ENCODE assay signal across 8 cellular contexts in the genomic region with DNA sequence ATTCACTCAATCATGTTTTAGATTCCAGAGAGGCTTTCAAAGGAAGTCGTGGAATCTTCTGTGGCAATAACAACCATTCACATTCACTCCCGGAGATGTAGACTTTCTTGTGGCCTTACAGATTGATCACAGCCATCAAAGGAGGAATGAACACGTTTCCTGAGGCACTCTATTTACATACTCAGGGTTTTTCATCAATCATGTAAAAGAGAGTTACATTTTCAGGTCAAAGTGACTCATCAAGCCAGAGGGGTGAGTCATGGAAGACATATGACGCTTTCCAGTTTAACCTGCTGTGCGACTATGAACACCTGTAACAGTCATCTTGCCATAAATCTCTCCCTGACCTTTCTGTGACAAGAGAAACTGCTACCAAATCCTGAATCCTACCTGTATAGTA. TPM values are rescaled to one million over a fixed set of nuclear protein-coding genes. Genes with fewer than 3 reads are reported as not detected.
DNase-seq lines count a peak whose midpoint lies in the region; ATAC-seq and TF ChIP-seq lines count a peak whose summit lies in the region.

No MANE protein-coding gene starts in this region.

- intact Hi-C loops in mucosa of descending colon (cut with DNase I, micrococcal nuclease) (no loop called here), Right ventricle myocardium inferior (cut with DNase I) (no loop called here)

- H3K27me3 ChIP-seq in HUES6 (ENCODE audit: control insufficient read depth, insufficient read depth, low read length) = no peaks in the 10 kb centered on the region

- H3K27ac Mint-ChIP-seq in activated T-helper 17 cell treated with anti-CD3 and anti-CD28 coated beads, Interleukin-2, amount 50 U/mL, for 72 hours = peak overlapping the region; percentile 26
- H3K27ac Mint-ChIP-seq in WTC11 = no peak overlapping the region

- peak overlapping the region; percentile 52; the same call in 1 of the 2 replicates for H3K27ac ChIP-seq in HUES6 (ENCODE audit: low read depth, low read length)

- H3K9ac ChIP-seq in HUES6 (ENCODE audit: low read length) = no peak overlapping the region

- H3K36me3 Mint-ChIP-seq in activated T-helper 17 cell treated with anti-CD3 and anti-CD28 coated beads, Interleukin-2, amount 50 U/mL, for 72 hours (ENCODE audit: low read depth) = no peaks in the 10 kb centered on the region
- H3K36me3 Mint-ChIP-seq in WTC11 = no peaks in the 10 kb centered on the region

- H3K9me3 Mint-ChIP-seq in activated T-helper 17 cell treated with anti-CD3 and anti-CD28 coated beads, Interleukin-2, amount 50 U/mL, for 72 hours = no peaks in the 10 kb centered on the region
- H3K9me3 Mint-ChIP-seq in WTC11 = no peaks in the 10 kb centered on the region

- peaks cover 46% of the 10 kb centered on the region for H3K4me1 ChIP-seq in HUES6 (ENCODE audit: control insufficient read depth, insufficient read depth, low read length)
- H3K4me1 ChIP-seq in mucosa of descending colon (ENCODE audit: low read depth) = no peaks in the 10 kb centered on the region

- peak overlapping the region; percentile 26 for H3K4me3 Mint-ChIP-seq in activated T-helper 17 cell treated with anti-CD3 and anti-CD28 coated beads, Interleukin-2, amount 50 U/mL, for 72 hours
- H3K4me3 Mint-ChIP-seq in WTC11 = no peak overlapping the region

- H3K9me3 ChIP-seq in HUES6 (ENCODE audit: control insufficient read depth, insufficient read depth, low read depth, low read length) = no peaks in the 10 kb centered on the region
- no peaks in the 10 kb centered on the region for H3K9me3 ChIP-seq in mucosa of descending colon

- no peak overlapping the region for H3K4me3 ChIP-seq in HUES6 (ENCODE audit: low read depth, low read length)
- H3K4me3 ChIP-seq in mucosa of descending colon = no peak overlapping the region

- TF ChIP-seq CTCF in mucosa of descending colon (IDR thresholded peaks at IDR 0.05) (no peak), WTC11 (IDR thresholded peaks at IDR 0.05) (no peak)

- ATAC-seq in GM19468 (IDR thresholded peaks at IDR 0.05; ENCODE audit: extremely low read depth, unreplicated experiment) (peak; percentile 45), mucosa of descending colon (peak; percentile 98), HG02588 (IDR thresholded peaks at IDR 0.05; ENCODE audit: unreplicated experiment) (no peak), WTC11 (no peak), Right ventricle myocardium inferior (no peak)
- ATAC-seq in activated T-helper 17 cell treated with anti-CD3 and anti-CD28 coated beads, Interleukin-2, amount 50 U/mL, for 72 hours (replicated peaks) = peak; percentile 95

- H3K36me3 ChIP-seq in HUES6 (ENCODE audit: control insufficient read depth, insufficient read depth, low read length) (no peaks in the 10 kb centered on the region), mucosa of descending colon (ENCODE audit: low read depth) (no peaks in the 10 kb centered on the region)

- H3K27me3 Mint-ChIP-seq in activated T-helper 17 cell treated with anti-CD3 and anti-CD28 coated beads, Interleukin-2, amount 50 U/mL, for 72 hours = no peaks in the 10 kb centered on the region
- no peaks in the 10 kb centered on the region for H3K27me3 Mint-ChIP-seq in WTC11 (ENCODE audit: low read depth)

- peaks cover 8% of the 10 kb centered on the region for H3K4me1 Mint-ChIP-seq in activated T-helper 17 cell treated with anti-CD3 and anti-CD28 coated beads, Interleukin-2, amount 50 U/mL, for 72 hours
- H3K4me1 Mint-ChIP-seq in WTC11 = peaks cover 59% of the 10 kb centered on the region

- DNase-seq in AG08396 (ENCODE audit: low spot score) (peak; percentile 12), mucosa of descending colon (peak in 1 of 3 donors; percentile 86), WTC11 (ENCODE audit: low spot score) (no peak), Right ventricle myocardium inferior (ENCODE audit: missing footprints) (no peak)

- POLR2A ChIA-PET in WTC11 (lab: Charles Lee) = no interaction called here

- CTCF ChIA-PET in WTC11 (lab: Charles Lee) = no interaction called here

TF ChIP-seq in WTC11, 78 proteins besides CTCF, POLR2A, EP300 and RAD21:
- TF ChIP-seq NFE2L1 (CRISPR knock-in tag; IDR thresholded peaks at IDR 0.05) = no peak
- TF ChIP-seq, protein P1, sequence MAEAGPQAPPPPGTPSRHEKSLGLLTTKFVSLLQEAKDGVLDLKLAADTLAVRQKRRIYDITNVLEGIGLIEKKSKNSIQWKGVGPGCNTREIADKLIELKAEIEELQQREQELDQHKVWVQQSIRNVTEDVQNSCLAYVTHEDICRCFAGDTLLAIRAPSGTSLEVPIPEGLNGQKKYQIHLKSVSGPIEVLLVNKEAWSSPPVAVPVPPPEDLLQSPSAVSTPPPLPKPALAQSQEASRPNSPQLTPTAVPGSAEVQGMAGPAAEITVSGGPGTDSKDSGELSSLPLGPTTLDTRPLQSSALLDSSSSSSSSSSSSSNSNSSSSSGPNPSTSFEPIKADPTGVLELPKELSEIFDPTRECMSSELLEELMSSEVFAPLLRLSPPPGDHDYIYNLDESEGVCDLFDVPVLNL (CRISPR knock-in tag; IDR thresholded peaks at IDR 0.05; ENCODE audit: borderline replicate concordance, low read depth) = no peak
- TF ChIP-seq TEAD1 (CRISPR knock-in tag; IDR thresholded peaks at IDR 0.05) = no peak
- no peak for TF ChIP-seq FOXK1 (CRISPR knock-in tag; IDR thresholded peaks at IDR 0.05)
- TF ChIP-seq, protein P2, sequence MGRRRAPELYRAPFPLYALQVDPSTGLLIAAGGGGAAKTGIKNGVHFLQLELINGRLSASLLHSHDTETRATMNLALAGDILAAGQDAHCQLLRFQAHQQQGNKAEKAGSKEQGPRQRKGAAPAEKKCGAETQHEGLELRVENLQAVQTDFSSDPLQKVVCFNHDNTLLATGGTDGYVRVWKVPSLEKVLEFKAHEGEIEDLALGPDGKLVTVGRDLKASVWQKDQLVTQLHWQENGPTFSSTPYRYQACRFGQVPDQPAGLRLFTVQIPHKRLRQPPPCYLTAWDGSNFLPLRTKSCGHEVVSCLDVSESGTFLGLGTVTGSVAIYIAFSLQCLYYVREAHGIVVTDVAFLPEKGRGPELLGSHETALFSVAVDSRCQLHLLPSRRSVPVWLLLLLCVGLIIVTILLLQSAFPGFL (CRISPR knock-in tag; IDR thresholded peaks at IDR 0.05; ENCODE audit: borderline replicate concordance) = no peak
- TF ChIP-seq TP53 (CRISPR knock-in tag; IDR thresholded peaks at IDR 0.05) = no peak
- TF ChIP-seq ZNF396 (CRISPR knock-in tag; IDR thresholded peaks at IDR 0.05; ENCODE audit: borderline replicate concordance) = no peak
- no peak for TF ChIP-seq SMAD4 (CRISPR knock-in tag; IDR thresholded peaks at IDR 0.05)
- no peak for TF ChIP-seq ELF4 (CRISPR knock-in tag; IDR thresholded peaks at IDR 0.05; ENCODE audit: low read depth)
- no peak for TF ChIP-seq ZNF232 (CRISPR knock-in tag; IDR thresholded peaks at IDR 0.05)
- TF ChIP-seq CREB1 (CRISPR knock-in tag; IDR thresholded peaks at IDR 0.05) = no peak
- TF ChIP-seq, protein P3, sequence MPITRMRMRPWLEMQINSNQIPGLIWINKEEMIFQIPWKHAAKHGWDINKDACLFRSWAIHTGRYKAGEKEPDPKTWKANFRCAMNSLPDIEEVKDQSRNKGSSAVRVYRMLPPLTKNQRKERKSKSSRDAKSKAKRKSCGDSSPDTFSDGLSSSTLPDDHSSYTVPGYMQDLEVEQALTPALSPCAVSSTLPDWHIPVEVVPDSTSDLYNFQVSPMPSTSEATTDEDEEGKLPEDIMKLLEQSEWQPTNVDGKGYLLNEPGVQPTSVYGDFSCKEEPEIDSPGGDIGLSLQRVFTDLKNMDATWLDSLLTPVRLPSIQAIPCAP (CRISPR knock-in tag; IDR thresholded peaks at IDR 0.05) = no peak
- TF ChIP-seq, protein P4, sequence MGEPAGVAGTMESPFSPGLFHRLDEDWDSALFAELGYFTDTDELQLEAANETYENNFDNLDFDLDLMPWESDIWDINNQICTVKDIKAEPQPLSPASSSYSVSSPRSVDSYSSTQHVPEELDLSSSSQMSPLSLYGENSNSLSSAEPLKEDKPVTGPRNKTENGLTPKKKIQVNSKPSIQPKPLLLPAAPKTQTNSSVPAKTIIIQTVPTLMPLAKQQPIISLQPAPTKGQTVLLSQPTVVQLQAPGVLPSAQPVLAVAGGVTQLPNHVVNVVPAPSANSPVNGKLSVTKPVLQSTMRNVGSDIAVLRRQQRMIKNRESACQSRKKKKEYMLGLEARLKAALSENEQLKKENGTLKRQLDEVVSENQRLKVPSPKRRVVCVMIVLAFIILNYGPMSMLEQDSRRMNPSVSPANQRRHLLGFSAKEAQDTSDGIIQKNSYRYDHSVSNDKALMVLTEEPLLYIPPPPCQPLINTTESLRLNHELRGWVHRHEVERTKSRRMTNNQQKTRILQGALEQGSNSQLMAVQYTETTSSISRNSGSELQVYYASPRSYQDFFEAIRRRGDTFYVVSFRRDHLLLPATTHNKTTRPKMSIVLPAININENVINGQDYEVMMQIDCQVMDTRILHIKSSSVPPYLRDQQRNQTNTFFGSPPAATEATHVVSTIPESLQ (CRISPR knock-in tag; IDR thresholded peaks at IDR 0.05) = no peak
- no peak for TF ChIP-seq ZNF219 (CRISPR knock-in tag; IDR thresholded peaks at IDR 0.05; ENCODE audit: borderline replicate concordance)
- no peak for TF ChIP-seq ETV6 (CRISPR knock-in tag; IDR thresholded peaks at IDR 0.05)
- TF ChIP-seq, protein P5, sequence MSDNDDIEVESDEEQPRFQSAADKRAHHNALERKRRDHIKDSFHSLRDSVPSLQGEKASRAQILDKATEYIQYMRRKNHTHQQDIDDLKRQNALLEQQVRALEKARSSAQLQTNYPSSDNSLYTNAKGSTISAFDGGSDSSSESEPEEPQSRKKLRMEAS (CRISPR knock-in tag; IDR thresholded peaks at IDR 0.05) = no peak

RNA-seq across cellular contexts. Expression of a gene that starts 39.3 kb away (rescaled TPM):
- total RNA-seq in activated T-helper 17 cell treated with anti-CD3 and anti-CD28 coated beads, Interleukin-2, amount 50 U/mL, for 72 hours = 100 to 1,000 TPM in 1 of 2 donors, 10 to 100 TPM in 1; 67.7 to 113 TPM
- 10 to 100 TPM; 83.0 to 95.6 (median 93.7) TPM for total RNA-seq in mucosa of descending colon
- 150 to 180 TPM (median 160 TPM) in 3 replicates for total RNA-seq in WTC11 (2021)
- 110 TPM for total RNA-seq in Right ventricle myocardium inferior

Comparison
In these comparisons a context has a peak if more than half of its experiments do, and no peak if none do; other contexts are left out.
1. ATAC-seq: peak in GM19468 (single experiment), activated T-helper 17 cell treated with anti-CD3 and anti-CD28 coated beads, Interleukin-2, amount 50 U/mL, for 72 hours (single experiment) and mucosa of descending colon (single experiment); none in HG02588 (single experiment), WTC11 (single experiment) and Right ventricle myocardium inferior (single experiment).